ENCODE assay signal across 31 cellular contexts in genomic region chr12:14325716-14326343, GRCh38.
"Had no signal": no experiment of that assay in that cellular context is flagged by ENCODE, and none has a peak within 500 bp of the region (broad histone marks: within the 10 kb centered on the region; RNA-seq: fewer than 3 reads in every experiment).

No MANE protein-coding gene starts in this region.

- H3K36me3 ChIP-seq: left lung, lower lobe of right lung, neural progenitor cell, neutrophil, right atrium auricular region, tibial nerve, uterus had no signal

- H3K4me3 ChIP-seq: left lung, lower lobe of right lung, neural progenitor cell, psoas muscle, right atrium auricular region, skin epidermis, tibial nerve, uterus had no signal

- ATAC-seq: left colon; left lung; lower lobe of right lung; natural killer cell; psoas muscle; sciatic nerve; stimulated activated memory B cell treated with anti-CD40 and anti-IgM and Interleukin-4, amounts not matched to agents 10 μg/mL and 1 μg/mL and 100 μg/mL, for 72 hours; stimulated activated naive CD8-positive, alpha-beta T cell treated with anti-CD3 and anti-CD28 coated beads, Interleukin-15, amount 100 ng/mL, for 72 hours had no signal

- H3K4me2 ChIP-seq: neural progenitor cell had no signal

- FAIRE-seq: islet of Langerhans, kidney had no signal

- H3K9ac ChIP-seq: neural progenitor cell, parathyroid adenoma had no signal

- H3K9me3 ChIP-seq: lower lobe of right lung, neutrophil, psoas muscle, right atrium auricular region, tibial nerve, uterus had no signal

- H3K4me1 ChIP-seq: left lung, lower lobe of right lung, psoas muscle, right atrium auricular region, tibial nerve, uterus had no signal

- H3K79me2 ChIP-seq: parathyroid adenoma had no signal

- H3K27ac ChIP-seq: left lung, lower lobe of right lung, neural progenitor cell, neutrophil, parathyroid adenoma, psoas muscle, right atrium auricular region, skin epidermis, tibial nerve, uterus had no signal

- H2AFZ ChIP-seq: neural progenitor cell, parathyroid adenoma had no signal

- H3K27me3 ChIP-seq: left lung, neural progenitor cell, neutrophil, right atrium auricular region, tibial nerve, uterus had no signal

- DNase-seq: hypothalamus; immature natural killer cell; kidney; left colon; left lung; lower lobe of right lung; mammary epithelial cell; mesendoderm; naive B cell; natural killer cell; nephron progenitor cell; occipital lobe; psoas muscle; stimulated activated CD4-positive, alpha-beta T cell treated with anti-CD3 and anti-CD28 coated beads, Interleukin-12 subunit alpha, Interleukin-12 subunit beta, amount 100 ng/mL, for 4 hours; stimulated activated CD4-positive, alpha-beta T cell treated with anti-CD3 and anti-CD28 coated beads, Interleukin-15, amount 100 ng/mL, for 24 hours; stimulated activated CD4-positive, alpha-beta T cell treated with anti-CD3 and anti-CD28 coated beads, Interleukin-2, amount 100 ng/mL, for 24 hours; stimulated activated CD4-positive, alpha-beta T cell treated with anti-CD3 and anti-CD28 coated beads, Interleukin-4, amount 100 ng/mL, for 1 hour; stimulated activated CD8-positive, alpha-beta memory T cell treated with anti-CD3 and anti-CD28 coated beads, Interleukin-4, amount 100 ng/mL, for 48 hours; stimulated activated naive CD4-positive, alpha-beta T cell treated with Interleukin-2 at 50 U/mL for 16 hours; stimulated activated naive CD8-positive, alpha-beta T cell treated with anti-CD3 and anti-CD28 coated beads, Interleukin-15, amount 100 ng/mL, for 72 hours; substantia nigra; uterus had no signal
